26 cellular contexts compared by ENCODE assay signal in the genomic region with DNA sequence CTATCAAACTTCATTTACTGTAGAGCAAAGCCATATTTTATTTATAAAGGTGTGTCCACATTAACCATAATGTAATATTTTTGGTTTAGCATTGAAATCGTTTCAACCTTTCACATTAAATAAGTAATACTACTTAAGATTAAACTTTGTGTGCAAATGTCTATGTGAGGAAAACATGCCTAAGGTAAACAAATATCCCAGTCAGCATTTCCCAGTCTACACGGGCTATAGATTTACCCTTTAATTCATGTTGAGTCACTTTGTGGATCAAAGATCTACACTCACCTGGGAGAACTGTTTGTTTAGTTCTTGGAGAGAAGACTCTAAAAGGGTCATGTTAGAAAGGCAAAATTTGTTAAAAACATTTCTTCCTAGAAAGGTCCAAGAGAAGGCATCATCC.
"Had no signal": no experiment of that assay in that cellular context is flagged by ENCODE, and none has a peak within 500 bp of the region (broad histone marks: within the 10 kb centered on the region; RNA-seq: fewer than 3 reads in every experiment).

No MANE protein-coding gene starts in this region.

- ATAC-seq: effector memory CD8-positive, alpha-beta T cell; esophagus mucosa; gastrocnemius medialis; heart right ventricle; left cardiac atrium; left lung; left ventricle myocardium superior; lower lobe of right lung; mucosa of descending colon had no signal

- DNase-seq: colonic mucosa; cortex of kidney; effector CD8-positive, alpha-beta T cell; effector memory CD8-positive, alpha-beta T cell; endodermal cell; erythroblast; esophagus squamous epithelium; foreskin fibroblast; foreskin melanocyte; gastrocnemius medialis; glutamatergic neuron; head of caudate nucleus; heart right ventricle; hippocampal formation; left cardiac atrium; left lung; left ventricle myocardium superior; lower lobe of right lung; mesenchymal stem cell; mucosa of descending colon; naive B cell had no signal

- FAIRE-seq: endometrium, islet of Langerhans, keratinocyte had no signal

- H3K9me3 ChIP-seq: colonic mucosa, esophagus squamous epithelium, gastrocnemius medialis, lower lobe of right lung, mucosa of descending colon had no signal

- H3K27me3 ChIP-seq: colonic mucosa, esophagus squamous epithelium, gastrocnemius medialis, heart right ventricle, left lung had no signal

- H3K4me1 ChIP-seq: colonic mucosa, gastrocnemius medialis, heart right ventricle, left lung, lower lobe of right lung had no signal

- H3K27ac ChIP-seq: colonic mucosa, epithelial cell of prostate, esophagus squamous epithelium, gastrocnemius medialis, heart right ventricle, left lung, lower lobe of right lung had no signal

- H3K36me3 ChIP-seq: colonic mucosa, esophagus squamous epithelium, gastrocnemius medialis, heart right ventricle, left lung, lower lobe of right lung had no signal

- H3K4me3 ChIP-seq: colonic mucosa, esophagus squamous epithelium, gastrocnemius medialis, heart right ventricle, left lung, lower lobe of right lung, mucosa of descending colon had no signal
